8 cellular contexts compared by ENCODE assay signal in genomic region chr1:109396971-109397370, GRCh38. TPM values are rescaled to one million over a fixed set of nuclear protein-coding genes. Genes with fewer than 3 reads are reported as not detected.
A peak's percentile ranks its signal among the peaks of the same experiment; 100 is the strongest.
DNase-seq lines count a peak whose midpoint lies in the region; ATAC-seq and TF ChIP-seq lines count a peak whose summit lies in the region.

No MANE protein-coding gene starts in this region.

- POLR2A ChIA-PET in CD4-positive, alpha-beta T cell (lab: Charles Lee), result interaction anchor here (1.1 to 1.4 kb wide), 3 partner anchors 29 to 114 kb away, joined by 4 read pairs; partner anchors contain the start of genes PSMA5 and PSRC1
- POLR2A ChIA-PET in IMR-90 (lab: Charles Lee; ENCODE audit: unreplicated experiment), result no interaction called here

- H2BK5ac ChIP-seq in IMR-90 (ENCODE audit: low read depth, low read length, poor library complexity, severe bottlenecking), result peak overlapping the region; percentile 72

- peak overlapping the region; percentile 89 for H3K4me3 Mint-ChIP-seq in CD4-positive, alpha-beta T cell

- H3K79me1 ChIP-seq in IMR-90 (ENCODE audit: low read depth in 1 of 2, low read length in 2 of 2), result peaks cover 11 to 45% of the 10 kb centered on the region in 2 experiments

- H2AK5ac ChIP-seq in IMR-90 (ENCODE audit: low read depth, low read length), result peak overlapping the region; percentile 1; the same call in 1 of the 2 replicates

- no peak for TF ChIP-seq POLR2A in IMR-90 (IDR thresholded peaks at IDR 0.05; ENCODE audit: low read depth, low read length)

- H3K9ac ChIP-seq in IMR-90 (ENCODE audit: low read depth, low read length), result peak overlapping the region; percentile 82
- peak overlapping the region; percentile 28 for H3K9ac ChIP-seq in muscle layer of colon (ENCODE audit: low read length)

- H3K56ac ChIP-seq in IMR-90 (ENCODE audit: extremely low read depth, insufficient read depth, low read length), result peak overlapping the region; percentile 45; the same call in 1 of the 2 replicates

- H4K5ac ChIP-seq in IMR-90 (ENCODE audit: low read depth, low read length), result peak overlapping the region; percentile 58

- H2AFZ ChIP-seq in IMR-90 (replicated peaks; ENCODE audit: low read length, poor library complexity), result peak overlapping the region; percentile 21

- CTCF ChIA-PET in CD4-positive, alpha-beta T cell (lab: Charles Lee), result interaction anchor here (4.0 kb wide), 1 partner anchor 120 kb away, joined by 18 read pairs; no protein-coding TSS in a partner anchor
- CTCF ChIA-PET in IMR-90 (lab: Yijun Ruan, JAX), result interaction anchor here (0.8 to 1.0 kb wide), 2 partner anchors 121 to 137 kb away, joined by 3 read pairs; no protein-coding TSS in a partner anchor

- H3K4me2 ChIP-seq in IMR-90 (ENCODE audit: low read depth, low read length), result peak overlapping the region; percentile 84

- H3K4me1 Mint-ChIP-seq in CD4-positive, alpha-beta T cell (ENCODE audit: low read depth), result peaks cover 16% of the 10 kb centered on the region

- in situ Hi-C loops in IMR-90 (cut with MboI; ENCODE audit: low sequenced_read_pairs), result loop anchor here (5.0 kb wide), 1 partner anchor 120 kb away; no protein-coding TSS in a partner anchor

- H3K4me3 ChIP-seq in IMR-90 (ENCODE audit: insufficient read depth, low read depth, low read length) (peak overlapping the region; percentile 78), cardiac fibroblast (replicated peaks in 1 of 2; ENCODE audit: low read depth in 2 of 2, low read length in 2 of 2) (peak overlapping the region; percentile 32 to 60), muscle layer of colon (ENCODE audit: low read depth in 1 of 2, low read length in 2 of 2) (peak overlapping the region; percentile 64 to 81)

- peaks cover 54% of the 10 kb centered on the region for H3K27me3 Mint-ChIP-seq in CD4-positive, alpha-beta T cell

- H4K91ac ChIP-seq in IMR-90 (ENCODE audit: insufficient read depth, low read depth, low read length), result peak overlapping the region; percentile 30

- H2AK9ac ChIP-seq in IMR-90 (replicated peaks; ENCODE audit: low read depth, low read length, poor library complexity), result peak overlapping the region; percentile 68

- peaks cover 2% of the 10 kb centered on the region for H3K36me3 ChIP-seq in IMR-90 (ENCODE audit: control insufficient read depth, insufficient read depth, low read length)
- peaks cover 10% of the 10 kb centered on the region for H3K36me3 ChIP-seq in muscle layer of colon (ENCODE audit: insufficient read depth, low read length)

- DNase-seq in CD4-positive, alpha-beta T cell, result no peak
- DNase-seq in IMR-90 (no peak), cardiac fibroblast (ENCODE audit: low read depth in 2 of 2) (no peak), NCI-H187 treated with DMSO at 0.1 percent for 48 hours (lab: John Stamatoyannopoulos, UW) (no peak), hippocampal formation (lab: John Stamatoyannopoulos, UW) (no peak)
- no peak for DNase-seq in activated CD4-positive, CD25-positive, alpha-beta regulatory T cell (lab: John Stamatoyannopoulos, UW)

- H3K27ac Mint-ChIP-seq in CD4-positive, alpha-beta T cell, result no peak overlapping the region

- peaks cover 7% of the 10 kb centered on the region; the same call in 1 of the 2 replicates for H4K20me1 ChIP-seq in IMR-90 (ENCODE audit: insufficient read depth, low read length)

- H3K27me3 ChIP-seq in CD4-positive, alpha-beta T cell (ENCODE audit: control insufficient read depth, insufficient read depth, low read length), result peaks cover 42% of the 10 kb centered on the region
- H3K27me3 ChIP-seq in IMR-90 (ENCODE audit: control insufficient read depth, insufficient read depth, low read length), result no peaks in the 10 kb centered on the region
- no peaks in the 10 kb centered on the region for H3K27me3 ChIP-seq in muscle layer of colon (ENCODE audit: control insufficient read depth in 1 of 2, insufficient read depth in 2 of 2, low read length in 2 of 2)

- no CpG with 5 or more reads among the region's 14 CpGs for WGBS in IMR-90 (ENCODE audit: extremely low coverage in 2 of 2, insufficient read length in 1 of 2), 2 experiments

- H3K9me3 ChIP-seq in CD4-positive, alpha-beta T cell (ENCODE audit: control insufficient read depth, low read length), result no peaks in the 10 kb centered on the region
- no peaks in the 10 kb centered on the region for H3K9me3 ChIP-seq in IMR-90 (ENCODE audit: control insufficient read depth, insufficient read depth, low read length)
- no peaks in the 10 kb centered on the region for H3K9me3 ChIP-seq in muscle layer of colon (ENCODE audit: low read length)

- no peak for ATAC-seq in CD4-positive, alpha-beta T cell (ENCODE audit: poor library complexity)
- ATAC-seq in IMR-90 (ENCODE audit: low read depth), result no peak
- no peak for ATAC-seq in HG03571 (IDR thresholded peaks at IDR 0.05; ENCODE audit: unreplicated experiment)

- H2BK20ac ChIP-seq in IMR-90 (ENCODE audit: low read depth, low read length), result peak overlapping the region; percentile 54

- H2BK120ac ChIP-seq in IMR-90 (ENCODE audit: low read depth, low read length), result peak overlapping the region; percentile 35

- dilution Hi-C loops in IMR-90 (cut with HindIII; ENCODE audit: low sequenced_read_pairs, unreplicated experiment), result no loop called here

- peak overlapping the region; percentile 14 for H3K18ac ChIP-seq in IMR-90 (ENCODE audit: low read depth, low read length)

- no peak for TF ChIP-seq CTCF in CD4-positive, alpha-beta T cell (IDR thresholded peaks at IDR 0.05)
- no peak for TF ChIP-seq CTCF in IMR-90 (conservative IDR thresholded peaks at IDR 0.05; ENCODE audit: low read depth, low read length)
- no peak for TF ChIP-seq CTCF in cardiac fibroblast (IDR thresholded peaks at IDR 0.05; ENCODE audit: low read depth, low read length)

- H3K4me1 ChIP-seq in IMR-90 (ENCODE audit: control insufficient read depth, insufficient read depth, low read length) (peaks cover 16% of the 10 kb centered on the region), muscle layer of colon (ENCODE audit: insufficient read depth, low read length) (peaks cover 47% of the 10 kb centered on the region)

- no peak for TF ChIP-seq RAD21 in IMR-90 (IDR thresholded peaks at IDR 0.05; ENCODE audit: low read length)

- H3K23ac ChIP-seq in IMR-90 (ENCODE audit: low read depth, low read length), result peak overlapping the region; percentile 73

- no TSS peak for BruUV-seq in IMR-90 (replicated peaks; lab: Mats Ljungman, UMichigan)

- peak overlapping the region; percentile 67; the same call in 1 of the 2 replicates for H3K14ac ChIP-seq in IMR-90 (replicated peaks; ENCODE audit: low read depth, low read length)

- H4K8ac ChIP-seq in IMR-90 (ENCODE audit: low read depth in 2 of 2, low read length in 2 of 2), result peak overlapping the region in 1 of 2 experiments; percentile 17; a peak in 2 of 4 replicates

- peak overlapping the region; percentile 65 for H3K4ac ChIP-seq in IMR-90 (ENCODE audit: low read depth, low read length)

- peaks cover 15% of the 10 kb centered on the region for H3K36me3 Mint-ChIP-seq in CD4-positive, alpha-beta T cell (ENCODE audit: low read depth)

- H3K9me3 Mint-ChIP-seq in CD4-positive, alpha-beta T cell, result no peaks in the 10 kb centered on the region

- peaks cover 13% of the 10 kb centered on the region for H3K9me1 ChIP-seq in IMR-90 (ENCODE audit: insufficient read depth, low read length)

- peak overlapping the region; percentile 10; the same call in 1 of the 3 replicates for H2BK15ac ChIP-seq in IMR-90 (ENCODE audit: low read depth, low read length)

- intact Hi-C loops in CD4-positive, alpha-beta T cell (cut with DNase I, micrococcal nuclease), result loop anchor here in 1 of 2 experiments (5.0 kb wide), 1 partner anchor 570 kb away; no protein-coding TSS in a partner anchor
- intact Hi-C loops in IMR-90 (cut with micrococcal nuclease), result loop anchor here (1.0 to 5.0 kb wide), 2 partner anchors 51 to 100 kb away; no protein-coding TSS in a partner anchor

- no peak overlapping the region for H3K27ac ChIP-seq in CD4-positive, alpha-beta T cell (ENCODE audit: low read depth, low read length)
- H3K27ac ChIP-seq in IMR-90 (ENCODE audit: insufficient read depth, low read length) (peak overlapping the region; percentile 74), muscle layer of colon (ENCODE audit: low read depth, low read length) (peak overlapping the region; percentile 78)

TF ChIP-seq in IMR-90, 13 proteins besides CTCF, POLR2A, EP300 and RAD21:
- no peak for TF ChIP-seq NFE2L2 (IDR thresholded peaks at IDR 0.05; ENCODE audit: low read depth, low read length)
- no peak for TF ChIP-seq ELK1 (IDR thresholded peaks at IDR 0.05; ENCODE audit: borderline replicate concordance, low read depth, low read length)
- no peak for TF ChIP-seq FOS (IDR thresholded peaks at IDR 0.05; ENCODE audit: low read depth, low read length)
- no peak for TF ChIP-seq RCOR1 (IDR thresholded peaks at IDR 0.05; ENCODE audit: insufficient replicate concordance, low read length)

RNA-seq across cellular contexts. Expression of gene SORT1, which starts 0.7 kb away (rescaled TPM):
- total RNA-seq in CD4-positive, alpha-beta T cell, result under 1 TPM; 0.22 to 0.73 TPM
- total RNA-seq in IMR-90 (2012; rRNA removed), result 16.7 and 18.9 TPM in 2 replicates
- polyA plus RNA-seq in IMR-90 (2012; rRNA removed), result 13.7 and 15.8 TPM in 2 replicates
- polyA plus RNA-seq in IMR-90 (2012; cell fraction: cytosol; rRNA removed), result 6.4 and 8.4 TPM in 2 replicates
- 4.3 and 13.9 TPM in 2 replicates for polyA plus RNA-seq in IMR-90 (2012; cell fraction: nucleus; rRNA removed; ENCODE audit: low replicate concordance)

RNA-seq across cellular contexts. Expression of gene PSMA5, which starts 29.3 kb away (rescaled TPM):
- total RNA-seq in CD4-positive, alpha-beta T cell, result 10 to 100 TPM; 29.8 to 33.8 TPM
- total RNA-seq in IMR-90 (2012; rRNA removed), result 75.5 and 83.9 TPM in 2 replicates
- 107 TPM in 2 replicates for polyA plus RNA-seq in IMR-90 (2012; rRNA removed)
- polyA plus RNA-seq in IMR-90 (2012; cell fraction: cytosol; rRNA removed), result 39.5 and 60.3 TPM in 2 replicates
- polyA plus RNA-seq in IMR-90 (2012; cell fraction: nucleus; rRNA removed; ENCODE audit: low replicate concordance), result 11.0 and 46.7 TPM in 2 replicates

Comparison
In these comparisons a context has a peak if more than half of its experiments do, and no peak if none do; other contexts are left out.
1. RNA of gene SORT1, which starts 0.7 kb away (total RNA-seq): 16.7 to 18.9 TPM in IMR-90; 0.22 to 0.73 TPM in CD4-positive, alpha-beta T cell; every median in the first group is over 10 times any median in the second.
2. Peak in every context shown above with its lines, with median percentiles within 50 percentile points of each other: H3K4me3 ChIP-seq.